ENCODE assay signal across 10 cellular contexts in the genomic region with DNA sequence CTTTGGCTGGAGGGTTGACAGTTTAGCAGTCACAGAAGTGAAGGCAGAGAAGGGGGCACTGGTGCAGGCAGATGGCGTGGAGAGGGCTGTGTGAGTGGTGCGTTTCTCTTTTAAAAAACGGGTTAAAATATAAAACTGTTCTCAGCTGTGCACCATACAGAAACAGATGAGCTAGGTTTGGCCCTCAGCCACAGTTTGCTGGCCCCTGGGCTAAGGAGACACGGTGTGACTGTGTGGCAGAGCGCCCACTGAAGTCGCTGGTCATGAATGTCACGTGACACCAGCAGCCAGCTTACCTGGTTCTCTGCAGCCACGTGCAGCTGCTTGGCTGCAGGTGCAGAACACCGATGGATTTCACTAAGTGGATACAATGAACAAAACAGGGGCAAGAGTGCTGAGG.
"Had no signal": no experiment of that assay in that cellular context is flagged by ENCODE, and none has a peak within 500 bp of the region (broad histone marks: within the 10 kb centered on the region; RNA-seq: fewer than 3 reads in every experiment).

No MANE protein-coding gene starts in this region.

- H3K4me3 Mint-ChIP-seq: activated naive CD8-positive, alpha-beta T cell treated with anti-CD3 and anti-CD28 coated beads for 36 hours had no signal

- DNase-seq: activated CD4-positive, CD25-positive, alpha-beta regulatory T cell treated with anti-CD3 and anti-CD28 coated beads, Interleukin-2, amount 50 U/mL, for 72 hours; activated effector memory CD4-positive, alpha-beta T cell treated with Interleukin-2 at 50 U/mL for 16 hours; activated naive CD8-positive, alpha-beta T cell treated with anti-CD3 and anti-CD28 coated beads for 36 hours; amygdala; caudate nucleus; cortex of kidney; effector memory CD4-positive, alpha-beta T cell; left colon; spleen had no signal

- H3K9me3 Mint-ChIP-seq: activated naive CD8-positive, alpha-beta T cell treated with anti-CD3 and anti-CD28 coated beads for 36 hours had no signal

- H3K27me3 Mint-ChIP-seq: activated naive CD8-positive, alpha-beta T cell treated with anti-CD3 and anti-CD28 coated beads for 36 hours had no signal

- ATAC-seq: body of pancreas had no signal
